Comparison of ENCODE assay signal across 8 cellular contexts in genomic region chr12:56299308-56299852, GRCh38. TPM values are rescaled to one million over a fixed set of nuclear protein-coding genes. Genes with fewer than 3 reads are reported as not detected.
DNase-seq lines count a peak whose midpoint lies in the region; ATAC-seq, FAIRE-seq and TF ChIP-seq lines count a peak whose summit lies in the region.

No MANE protein-coding gene starts in this region.

- H3K4me3 Mint-ChIP-seq in activated CD4-positive, alpha-beta memory T cell treated with anti-CD3 and anti-CD28 coated beads, Interleukin-2, amount 10 ng/mL, durations not matched to agents 7 days and 5 days, result peak overlapping the region; percentile 95
- H3K4me3 Mint-ChIP-seq in osteocyte (ENCODE audit: unreplicated experiment), result peak overlapping the region; percentile 93

- H3K27ac ChIP-seq in HUES64 (ENCODE audit: low read depth, low read length), result peak overlapping the region; percentile 70

- no peaks in the 10 kb centered on the region; the same call in 1 of the 2 replicates for H3K36me3 ChIP-seq in GM06990 (ENCODE audit: control insufficient read depth, insufficient read depth, low read length)
- H3K36me3 ChIP-seq in HUES64 (ENCODE audit: insufficient read depth, low read length), result peaks cover 30% of the 10 kb centered on the region

- POLR2A ChIA-PET in activated CD4-positive, alpha-beta memory T cell treated with anti-CD3 and anti-CD28 coated beads, Interleukin-2, amount 10 ng/mL, durations not matched to agents 7 days and 5 days (lab: Charles Lee), result interaction anchor here (0.6 to 3.9 kb wide), 21 partner anchors 11 to 469 kb away, joined by 3 to 35 read pairs (median 3); partner anchors contain the start of genes BAZ2A, COQ10A, IL23A and MYL6B

- DNase-seq in GM06990 (ENCODE audit: extremely low read depth, insufficient read length), result no peak
- DNase-seq in activated CD4-positive, alpha-beta memory T cell treated with anti-CD3 and anti-CD28 coated beads, Interleukin-2, amount 10 ng/mL, durations not matched to agents 7 days and 5 days, result peak; percentile 35
- no peak for DNase-seq in fibroblast of the aortic adventitia (ENCODE audit: low read depth)
- no peak for DNase-seq in osteocyte (ENCODE audit: extremely low spot score, unreplicated experiment)
- DNase-seq in superior temporal gyrus (ENCODE audit: extremely low spot score), result no peak
- no peak for DNase-seq in urothelium cell line (ENCODE audit: low spot score)

- H3K27me3 ChIP-seq in GM06990 (replicated peaks; ENCODE audit: control insufficient read depth, insufficient read depth, low read length) (no peaks in the 10 kb centered on the region), HUES64 (ENCODE audit: insufficient read depth, low read length) (no peaks in the 10 kb centered on the region)

- peaks cover 14% of the 10 kb centered on the region for H3K4me1 ChIP-seq in HUES64 (ENCODE audit: insufficient read depth, low read length)

- H3K27me3 Mint-ChIP-seq in activated CD4-positive, alpha-beta memory T cell treated with anti-CD3 and anti-CD28 coated beads, Interleukin-2, amount 10 ng/mL, durations not matched to agents 7 days and 5 days, result no peaks in the 10 kb centered on the region
- no peaks in the 10 kb centered on the region for H3K27me3 Mint-ChIP-seq in osteocyte (ENCODE audit: unreplicated experiment)

- peak overlapping the region; percentile 87 for H3K9ac ChIP-seq in HUES64 (ENCODE audit: low read depth, low read length)

- H3K36me3 Mint-ChIP-seq in activated CD4-positive, alpha-beta memory T cell treated with anti-CD3 and anti-CD28 coated beads, Interleukin-2, amount 10 ng/mL, durations not matched to agents 7 days and 5 days (ENCODE audit: low read depth), result peaks cover 23% of the 10 kb centered on the region
- peaks cover 2% of the 10 kb centered on the region for H3K36me3 Mint-ChIP-seq in osteocyte (ENCODE audit: unreplicated experiment)

- 12% methylated on average over 10 of the region's 10 CpGs for WGBS in HUES64

- H3K27ac Mint-ChIP-seq in activated CD4-positive, alpha-beta memory T cell treated with anti-CD3 and anti-CD28 coated beads, Interleukin-2, amount 10 ng/mL, durations not matched to agents 7 days and 5 days, result peak overlapping the region; percentile 84
- H3K27ac Mint-ChIP-seq in osteocyte (ENCODE audit: unreplicated experiment), result peak overlapping the region; percentile 94

- ATAC-seq in HG02798 (IDR thresholded peaks at IDR 0.05; ENCODE audit: poor library complexity, unreplicated experiment), result no peak

- H3K4me1 Mint-ChIP-seq in activated CD4-positive, alpha-beta memory T cell treated with anti-CD3 and anti-CD28 coated beads, Interleukin-2, amount 10 ng/mL, durations not matched to agents 7 days and 5 days, result peaks cover 51% of the 10 kb centered on the region
- H3K4me1 Mint-ChIP-seq in osteocyte (ENCODE audit: unreplicated experiment), result peaks cover 42% of the 10 kb centered on the region

- FAIRE-seq in urothelium cell line (lab: Jason Lieb, UNC), result no peak

- CTCF ChIA-PET in activated CD4-positive, alpha-beta memory T cell treated with anti-CD3 and anti-CD28 coated beads, Interleukin-2, amount 10 ng/mL, durations not matched to agents 7 days and 5 days (lab: Charles Lee), result interaction anchor here (0.6 to 1.6 kb wide), 8 partner anchors 9 to 1301 kb away, joined by 3 to 6 read pairs (median 3); partner anchors contain the start of genes ANKRD52, COQ10A and RNF41

- H3K4me3 ChIP-seq in GM06990 (replicated peaks; ENCODE audit: low read depth, low read length) (peak overlapping the region; percentile 90), HUES64 (ENCODE audit: low read length) (peak overlapping the region; percentile 97), fibroblast of the aortic adventitia (ENCODE audit: low read depth, low read length) (peak overlapping the region; percentile 91)

- no peak for TF ChIP-seq CTCF in GM06990 (IDR thresholded peaks at IDR 0.05; ENCODE audit: insufficient read depth, low read length, poor library complexity, severe bottlenecking)
- TF ChIP-seq CTCF in fibroblast of the aortic adventitia (IDR thresholded peaks at IDR 0.05; ENCODE audit: insufficient read depth, low read length), result no peak
- no peak for TF ChIP-seq CTCF in osteocyte (IDR thresholded peaks at IDR 0.05)

- H3K9me3 Mint-ChIP-seq in activated CD4-positive, alpha-beta memory T cell treated with anti-CD3 and anti-CD28 coated beads, Interleukin-2, amount 10 ng/mL, durations not matched to agents 7 days and 5 days, result no peaks in the 10 kb centered on the region
- H3K9me3 Mint-ChIP-seq in osteocyte (ENCODE audit: unreplicated experiment), result no peaks in the 10 kb centered on the region

- no peaks in the 10 kb centered on the region for H3K9me3 ChIP-seq in HUES64 (ENCODE audit: insufficient read depth, low read depth, low read length)

RNA-seq across cellular contexts. Expression of gene CS, which starts 0.8 kb away (rescaled TPM):
- polyA plus RNA-seq in HUES64 (2013, experiment 1 of 2), result 106 TPM
- 117 TPM for polyA plus RNA-seq in HUES64 (2013, experiment 2 of 2)
- 100 to 1,000 TPM; 188 to 193 TPM for total RNA-seq in activated CD4-positive, alpha-beta memory T cell treated with anti-CD3 and anti-CD28 coated beads, Interleukin-2, amount 10 ng/mL, durations not matched to agents 7 days and 5 days
- total RNA-seq in fibroblast of the aortic adventitia (ENCODE audit: low replicate concordance) (40.9 and 117 TPM in 2 replicates), osteocyte (199 and 206 TPM in 2 replicates)

RNA-seq across cellular contexts. Expression of gene CNPY2, which starts 16.4 kb away (rescaled TPM):
- polyA plus RNA-seq in HUES64 (2013, experiment 1 of 2), result 148 TPM
- 142 TPM for polyA plus RNA-seq in HUES64 (2013, experiment 2 of 2)
- 10 to 100 TPM; 95.0 to 99.3 TPM for total RNA-seq in activated CD4-positive, alpha-beta memory T cell treated with anti-CD3 and anti-CD28 coated beads, Interleukin-2, amount 10 ng/mL, durations not matched to agents 7 days and 5 days
- total RNA-seq in fibroblast of the aortic adventitia (ENCODE audit: low replicate concordance) (76.1 and 120 TPM in 2 replicates), osteocyte (154 and 177 TPM in 2 replicates)

RNA-seq across cellular contexts. Expression of gene COQ10A, which starts 32.6 kb away (rescaled TPM):
- 11.8 TPM for polyA plus RNA-seq in HUES64 (2013, experiment 1 of 2)
- 14.3 TPM for polyA plus RNA-seq in HUES64 (2013, experiment 2 of 2)
- total RNA-seq in activated CD4-positive, alpha-beta memory T cell treated with anti-CD3 and anti-CD28 coated beads, Interleukin-2, amount 10 ng/mL, durations not matched to agents 7 days and 5 days, result 10 to 100 TPM; 12.8 to 16.7 TPM
- total RNA-seq in fibroblast of the aortic adventitia (ENCODE audit: low replicate concordance), result 5.1 and 8.0 TPM in 2 replicates
- total RNA-seq in osteocyte, result 12.8 and 14.4 TPM in 2 replicates

RNA-seq across cellular contexts. Expression of gene PAN2, which starts 34.4 kb away (rescaled TPM):
- polyA plus RNA-seq in HUES64 (2013, experiment 1 of 2), result 16.7 TPM
- 20.3 TPM for polyA plus RNA-seq in HUES64 (2013, experiment 2 of 2)
- total RNA-seq in activated CD4-positive, alpha-beta memory T cell treated with anti-CD3 and anti-CD28 coated beads, Interleukin-2, amount 10 ng/mL, durations not matched to agents 7 days and 5 days, result 10 to 100 TPM; 61.3 to 64.2 TPM
- total RNA-seq in fibroblast of the aortic adventitia (ENCODE audit: low replicate concordance), result 23.0 and 37.7 TPM in 2 replicates
- total RNA-seq in osteocyte, result 52.7 and 56.6 TPM in 2 replicates

RNA-seq across cellular contexts. Expression of gene IL23A, which starts 39.3 kb away (rescaled TPM):
- 2.3 TPM for polyA plus RNA-seq in HUES64 (2013, experiment 1 of 2)
- polyA plus RNA-seq in HUES64 (2013, experiment 2 of 2), result 2.3 TPM
- total RNA-seq in activated CD4-positive, alpha-beta memory T cell treated with anti-CD3 and anti-CD28 coated beads, Interleukin-2, amount 10 ng/mL, durations not matched to agents 7 days and 5 days, result 10 to 100 TPM; 11.0 to 11.7 TPM
- total RNA-seq in fibroblast of the aortic adventitia (ENCODE audit: low replicate concordance) (not detected in 2 replicates), osteocyte (not detected in 2 replicates)
